In the genomic region with DNA sequence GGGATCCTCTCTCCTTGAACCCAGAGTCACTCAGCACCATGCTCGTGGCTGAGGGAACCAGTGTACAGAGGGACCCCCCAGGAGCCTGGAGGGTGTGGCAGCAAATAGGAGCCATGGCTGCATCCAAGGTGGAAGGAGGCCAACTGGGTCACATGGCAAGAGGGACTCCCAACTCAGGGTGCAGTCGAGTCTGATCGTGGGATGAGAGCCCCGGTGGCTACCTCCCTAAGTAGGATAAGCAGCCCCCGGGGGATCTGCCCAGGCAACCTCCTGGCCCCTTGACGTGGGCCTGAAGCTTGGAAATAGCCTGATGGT, we compare ENCODE assay signal across 29 cellular contexts.
"Had no signal": no experiment of that assay in that cellular context is flagged by ENCODE, and none has a peak within 500 bp of the region (broad histone marks: within the 10 kb centered on the region; RNA-seq: fewer than 3 reads in every experiment).

No MANE protein-coding gene starts in this region.

- H3K4me2 ChIP-seq: smooth muscle cell had no signal

- H3K36me3 Mint-ChIP-seq: memory B cell; natural killer cell; stimulated activated effector memory CD8-positive, alpha-beta T cell treated with anti-CD3 and anti-CD28 coated beads, Interleukin-12 subunit alpha, Interleukin-12 subunit beta, amount 100 ng/mL, for 72 hours had no signal

- ATAC-seq: esophagus mucosa, heart right ventricle, left colon, lower lobe of right lung, sciatic nerve had no signal

- H3K27ac ChIP-seq: dorsolateral prefrontal cortex, epithelial cell of prostate, heart right ventricle, left ventricle myocardium inferior, lower lobe of right lung, prostate gland, right atrium auricular region, stomach, thyroid gland had no signal

- H3K36me3 ChIP-seq: heart right ventricle, left ventricle myocardium inferior, lower lobe of right lung, prostate gland, right atrium auricular region, stomach, thyroid gland, vagina had no signal

- H3K4me1 Mint-ChIP-seq: memory B cell; natural killer cell; stimulated activated effector memory CD8-positive, alpha-beta T cell treated with anti-CD3 and anti-CD28 coated beads, Interleukin-12 subunit alpha, Interleukin-12 subunit beta, amount 100 ng/mL, for 72 hours had no signal

- H3K4me3 Mint-ChIP-seq: endodermal cell; memory B cell; natural killer cell; neural crest cell; stimulated activated effector memory CD8-positive, alpha-beta T cell treated with anti-CD3 and anti-CD28 coated beads, Interleukin-12 subunit alpha, Interleukin-12 subunit beta, amount 100 ng/mL, for 72 hours had no signal

- H3K4me1 ChIP-seq: heart right ventricle, left ventricle myocardium inferior, lower lobe of right lung, prostate gland, right atrium auricular region, thyroid gland, vagina had no signal

- H3K9me3 Mint-ChIP-seq: endodermal cell; memory B cell; natural killer cell; neural crest cell; stimulated activated effector memory CD8-positive, alpha-beta T cell treated with anti-CD3 and anti-CD28 coated beads, Interleukin-12 subunit alpha, Interleukin-12 subunit beta, amount 100 ng/mL, for 72 hours had no signal

- H3K4me3 ChIP-seq: dorsolateral prefrontal cortex, heart right ventricle, left ventricle myocardium inferior, lower lobe of right lung, prostate gland, right atrium auricular region, smooth muscle cell, stomach, thyroid gland, vagina had no signal

- DNase-seq: effector CD4-positive, alpha-beta T cell; endodermal cell; foreskin melanocyte; glutamatergic neuron; heart right ventricle; hippocampal formation; kidney glomerular epithelial cell; left colon; left ventricle myocardium inferior; lower lobe of right lung; natural killer cell; nucleus accumbens; stimulated activated CD4-positive, alpha-beta T cell treated with anti-CD3 and anti-CD28 coated beads, Interleukin-2, amount 100 ng/mL, for 24 hours; stimulated activated CD4-positive, alpha-beta T cell treated with anti-CD3 and anti-CD28 coated beads, Interleukin-4, amount 100 ng/mL, for 24 hours; stimulated activated naive CD4-positive, alpha-beta T cell treated with Interleukin-2 at 50 U/mL for 16 hours; stomach; thyroid gland; trophoblast cell had no signal

- H3K9me3 ChIP-seq: heart right ventricle, left ventricle myocardium inferior, lower lobe of right lung, prostate gland, right atrium auricular region, stomach, thyroid gland, vagina had no signal

- H3K27me3 ChIP-seq: dorsolateral prefrontal cortex, right atrium auricular region, thyroid gland, vagina had no signal

- H3K27ac Mint-ChIP-seq: endodermal cell; memory B cell; natural killer cell; stimulated activated effector memory CD8-positive, alpha-beta T cell treated with anti-CD3 and anti-CD28 coated beads, Interleukin-12 subunit alpha, Interleukin-12 subunit beta, amount 100 ng/mL, for 72 hours had no signal
